ENCODE assay signal across 18 cellular contexts in the genomic region with DNA sequence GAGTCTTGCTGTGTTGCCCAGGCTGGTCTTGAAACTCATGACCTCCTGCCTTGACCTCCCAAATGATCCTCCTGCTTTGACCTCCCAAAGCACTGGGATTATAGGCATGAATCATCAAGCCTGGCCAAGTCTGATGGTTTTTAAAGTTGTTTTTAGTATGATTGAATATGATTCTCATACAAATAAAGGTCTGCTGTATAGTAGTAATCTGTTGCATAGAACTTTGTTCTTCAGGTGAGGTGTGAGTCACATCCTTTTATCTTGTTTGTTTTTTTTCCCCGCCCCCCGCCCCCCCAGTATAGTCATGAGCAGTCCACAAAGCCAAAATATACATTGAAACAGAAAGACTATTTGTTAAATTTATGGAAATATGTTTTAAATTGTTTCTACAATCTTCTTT. TPM values are rescaled to one million over a fixed set of nuclear protein-coding genes. Genes with fewer than 3 reads are reported as not detected.
DNase-seq lines count a peak whose midpoint lies in the region; ATAC-seq and TF ChIP-seq lines count a peak whose summit lies in the region.
"Had no signal": no experiment of that assay in that cellular context is flagged by ENCODE, and none has a peak within 500 bp of the region (broad histone marks: within the 10 kb centered on the region; RNA-seq: fewer than 3 reads in every experiment).

No MANE protein-coding gene starts in this region.

- DNase-seq in activated CD4-positive, alpha-beta T cell treated with anti-CD3 and anti-CD28 coated beads for 36 hours, result no peak
- DNase-seq in activated CD4-positive, alpha-beta T cell treated with anti-CD3 and anti-CD28 coated beads for 48 hours, result no peak
- DNase-seq in RWPE2 (ENCODE audit: low spot score) (no peak), dorsolateral prefrontal cortex (no peak), NCI-H345 treated with DMSO at 0.1 percent for 48 hours (lab: John Stamatoyannopoulos, UW; ENCODE audit: unreplicated experiment) (no peak), GM23248 (no peak), transverse colon (no peak), posterior cingulate gyrus (no peak)
- DNase-seq: H9, KBM-7, MV-4-11, NCI-H187, NCI-H2107, NCI-H510A treated with DMSO at 0.1 percent for 48 hours, SJCRH30 had no signal

- H3K4me3 ChIP-seq in RWPE2 (ENCODE audit: severe bottlenecking) (no peak overlapping the region), dorsolateral prefrontal cortex (peak overlapping the region in 1 of 59 donors; percentile 3), GM23248 (no peak overlapping the region), transverse colon (no peak overlapping the region)
- H3K4me3 ChIP-seq: SJCRH30 had no signal

- peak; percentile 55 for ATAC-seq in activated CD4-positive, alpha-beta T cell treated with anti-CD3 and anti-CD28 coated beads for 36 hours
- peak; percentile 80 for ATAC-seq in RWPE2 (ENCODE audit: low read depth)
- ATAC-seq: HepG2 had no signal

- H3K27me3 ChIP-seq in RWPE2 (ENCODE audit: insufficient read depth, poor library complexity, severe bottlenecking) (no peaks in the 10 kb centered on the region), dorsolateral prefrontal cortex (no peaks in the 10 kb centered on the region), GM23248 (replicated peaks; ENCODE audit: insufficient read depth) (no peaks in the 10 kb centered on the region), transverse colon (no peaks in the 10 kb centered on the region)
- H3K27me3 ChIP-seq: SJCRH30 had no signal

- peaks cover 5% of the 10 kb centered on the region for H3K4me1 ChIP-seq in RWPE2 (ENCODE audit: insufficient read depth, poor library complexity, severe bottlenecking)
- H3K4me1 ChIP-seq in GM23248 (ENCODE audit: insufficient read depth), result 0 out of 2 replicates have a peak, but pooled peaks cover 3% of the 10 kb centered on the region
- H3K4me1 ChIP-seq in transverse colon, result peaks cover 0 to 12% (median 0%) of the 10 kb centered on the region in 4 donors

- H3K4me3 Mint-ChIP-seq in activated CD4-positive, alpha-beta T cell treated with anti-CD3 and anti-CD28 coated beads for 36 hours, result no peak overlapping the region
- H3K4me3 Mint-ChIP-seq: CD14-positive monocyte, H9 had no signal

- no peaks in the 10 kb centered on the region; the same call in 1 of the 2 replicates for H3K9me2 ChIP-seq in GM23248 (ENCODE audit: insufficient read depth)

- H3K9me3 Mint-ChIP-seq in activated CD4-positive, alpha-beta T cell treated with anti-CD3 and anti-CD28 coated beads for 36 hours (ENCODE audit: low read depth), result no peaks in the 10 kb centered on the region
- H3K9me3 Mint-ChIP-seq: CD14-positive monocyte, H9 had no signal

- no peak overlapping the region for H2AFZ ChIP-seq in GM23248

- POLR2A ChIA-PET in activated CD4-positive, alpha-beta T cell treated with anti-CD3 and anti-CD28 coated beads for 36 hours (lab: Charles Lee), result no interaction called here

- in situ Hi-C loops in GM23248 (cut with MboI), result no loop called here
- in situ Hi-C loops in transverse colon (cut with MboI; ENCODE audit: low pct_ligation_motif_present in 1 of 4, low pct_unique_long_range_greater_than_20kb in 1 of 4, low sequenced_read_pairs in 3 of 4), result no loop called here

- TF ChIP-seq CTCF in RWPE2 (IDR thresholded peaks at IDR 0.05; ENCODE audit: poor library complexity, severe bottlenecking) (no peak), dorsolateral prefrontal cortex (IDR thresholded peaks at IDR 0.05 in 54 of 56, conservative IDR thresholded peaks at IDR 0.05 in 2 of 56; ENCODE audit: low read depth in 1 of 56, partially characterized antibody in 56 of 56) (no peak), transverse colon (IDR thresholded peaks at IDR 0.05) (no peak)

- H3K4me2 ChIP-seq in GM23248 (ENCODE audit: unreplicated experiment), result no peak overlapping the region

- H3F3A ChIP-seq in GM23248 (ENCODE audit: insufficient read depth), result no peaks in the 10 kb centered on the region

- no peak for TF ChIP-seq EP300 in transverse colon (IDR thresholded peaks at IDR 0.05; ENCODE audit: low read depth)

- no peak overlapping the region for H3K9ac ChIP-seq in GM23248

- no peaks in the 10 kb centered on the region for H3K27me3 Mint-ChIP-seq in activated CD4-positive, alpha-beta T cell treated with anti-CD3 and anti-CD28 coated beads for 36 hours

- peaks cover 2% of the 10 kb centered on the region; the same call in 1 of the 2 replicates for H4K20me1 ChIP-seq in GM23248 (ENCODE audit: insufficient read depth)

- no peak for TF ChIP-seq POLR2A in transverse colon (IDR thresholded peaks at IDR 0.05)

- H3K27ac Mint-ChIP-seq in activated CD4-positive, alpha-beta T cell treated with anti-CD3 and anti-CD28 coated beads for 36 hours, result no peak overlapping the region
- H3K27ac Mint-ChIP-seq: H9 had no signal

- H3K4me1 Mint-ChIP-seq in activated CD4-positive, alpha-beta T cell treated with anti-CD3 and anti-CD28 coated beads for 36 hours, result peaks cover 5% of the 10 kb centered on the region

- CTCF ChIA-PET in activated CD4-positive, alpha-beta T cell treated with anti-CD3 and anti-CD28 coated beads for 36 hours (lab: Charles Lee), result no interaction called here

- H3K36me3 Mint-ChIP-seq in activated CD4-positive, alpha-beta T cell treated with anti-CD3 and anti-CD28 coated beads for 36 hours (ENCODE audit: low read depth), result no peaks in the 10 kb centered on the region
- H3K36me3 Mint-ChIP-seq: CD14-positive monocyte had no signal

- peaks cover 89% of the 10 kb centered on the region for H3K79me2 ChIP-seq in GM23248 (ENCODE audit: insufficient read depth)

- no peaks in the 10 kb centered on the region for H3K9me3 ChIP-seq in RWPE2 (ENCODE audit: severe bottlenecking)
- H3K9me3 ChIP-seq in GM23248 (ENCODE audit: low read depth), result no peaks in the 10 kb centered on the region
- H3K9me3 ChIP-seq in transverse colon, result no peaks in the 10 kb centered on the region
- H3K9me3 ChIP-seq: SJCRH30 had no signal

- H3K27ac ChIP-seq in RWPE2 (ENCODE audit: poor library complexity, severe bottlenecking) (peak overlapping the region; percentile 11), dorsolateral prefrontal cortex (peak overlapping the region in 58 of 59 donors; percentile 1 to 94 (median 80)), GM23248 (no peak overlapping the region), transverse colon (no peak overlapping the region)
- H3K27ac ChIP-seq: 22Rv1, SJCRH30 had no signal

- 99 to 100% methylated on average over 2 of the region's 2 CpGs for WGBS in GM23248 (ENCODE audit: low coverage in 1 of 2, low lambda C conversion rate in 2 of 2, missing lambda C conversion rate in 2 of 2), 2 experiments
- 57% methylated on average over 2 of the region's 2 CpGs; no CpG with 5 or more reads in 1 of the 2 donors for WGBS in transverse colon (ENCODE audit: low coverage in 1 of 2), 2 donors

- intact Hi-C loops in activated CD4-positive, alpha-beta T cell treated with anti-CD3 and anti-CD28 coated beads for 36 hours (cut with DNase I, micrococcal nuclease), result no loop called here
- intact Hi-C loops in dorsolateral prefrontal cortex (cut with DNase I) (loop anchor here in 1 of 2 donors (10.0 kb wide), 1 partner anchor 563 kb away; a partner anchor contains a TSS), transverse colon (cut with DNase I; ENCODE audit: low total_unique reads) (no loop called here), posterior cingulate gyrus (cut with DNase I) (no loop called here)

- H3K36me3 ChIP-seq in RWPE2 (ENCODE audit: low read depth) (no peaks in the 10 kb centered on the region), GM23248 (ENCODE audit: low read depth) (no peaks in the 10 kb centered on the region), transverse colon (no peaks in the 10 kb centered on the region)
- H3K36me3 ChIP-seq: SJCRH30 had no signal

RNA-seq across cellular contexts. Expression of a gene that starts 39.0 kb away (rescaled TPM):
- total RNA-seq in activated CD4-positive, alpha-beta T cell treated with anti-CD3 and anti-CD28 coated beads for 36 hours, result 10 to 100 TPM; 13.5 to 18.2 TPM
- total RNA-seq in dorsolateral prefrontal cortex (100 to 1,000 TPM in 53 of 120 experiments, 10 to 100 TPM in 67; 50.5 to 141 (median 96.9) TPM), transverse colon (100 to 1,000 TPM in 1 of 4 donors, 1 to 10 TPM in 3; 5.4 to 133 (median 7.6) TPM)
- total RNA-seq in GM23248 (2014; rRNA removed; shearing (Covaris generic)), result 29.0 and 31.9 TPM in 2 replicates
- polyA plus RNA-seq in GM23248 (2016; fragmentation: Nextera tagmentation; extraction: Ambion mirVana), result 70.2 and 75.4 TPM in 2 replicates

Comparison
In these comparisons a context has a peak if more than half of its experiments do, and no peak if none do; other contexts are left out.
1. H3K27ac ChIP-seq: peak in RWPE2 (single experiment) and dorsolateral prefrontal cortex (58 of 59); none in GM23248 (single experiment) and transverse colon (0 of 4).